ENCODE assay signal across 10 cellular contexts in genomic region chr7:70040971-70041766, GRCh38.
DNase-seq lines count a peak whose midpoint lies in the region; ATAC-seq and TF ChIP-seq lines count a peak whose summit lies in the region.
"Had no signal": no experiment of that assay in that cellular context is flagged by ENCODE, and none has a peak within 500 bp of the region (broad histone marks: within the 10 kb centered on the region; RNA-seq: fewer than 3 reads in every experiment).

No MANE protein-coding gene starts in this region.

- intact Hi-C loops in sciatic nerve (cut with DNase I) = loop anchor here (10.0 kb wide), 1 partner anchor 664 kb away; no protein-coding TSS in a partner anchor

- ATAC-seq in sciatic nerve (peak; percentile 44), HG02642 (IDR thresholded peaks at IDR 0.05; ENCODE audit: poor library complexity, unreplicated experiment) (no peak)
- ATAC-seq: activated T-helper 17 cell treated with anti-CD3 and anti-CD28 coated beads, Interleukin-2, amount 50 U/mL, for 72 hours had no signal

- no peak overlapping the region for H3K4me3 ChIP-seq in fibroblast of mammary gland (ENCODE audit: control insufficient read depth, low read depth, low read length)
- H3K4me3 ChIP-seq: BLaER1 had no signal

- TF ChIP-seq CTCF in fibroblast of mammary gland (conservative IDR thresholded peaks at IDR 0.05; ENCODE audit: control insufficient read depth, insufficient read depth, low read depth, low read length) = peak; percentile 56

- peak; percentile 14 to 64 (median 40) for DNase-seq in NCI-H1417 (lab: John Stamatoyannopoulos, UW)
- no peak for DNase-seq in NCI-H1417 treated with DMSO at 0.1 percent for 48 hours (lab: John Stamatoyannopoulos, UW)
- DNase-seq in NCI-H748 (lab: John Stamatoyannopoulos, UW; ENCODE audit: unreplicated experiment) = peak; percentile 40
- DNase-seq in fibroblast of mammary gland (ENCODE audit: low read depth) = peak; percentile 65
- DNase-seq in sciatic nerve (ENCODE audit: low spot score) = no peak
- DNase-seq in activated T-cell treated with anti-CD3 and anti-CD28 coated beads, Interleukin-2, amount 50 U/mL, for 48 hours = no peak
- no peak for DNase-seq in T1000 (lab: John Stamatoyannopoulos, UW)

Comparison
In these comparisons a context has a peak if more than half of its experiments do, and no peak if none do; other contexts are left out.
1. DNase-seq: peak in NCI-H1417 (3 of 3), NCI-H748 (single experiment) and fibroblast of mammary gland (single experiment); none in NCI-H1417 treated with DMSO at 0.1 percent for 48 hours (single experiment), sciatic nerve (single experiment), activated T-cell treated with anti-CD3 and anti-CD28 coated beads, Interleukin-2, amount 50 U/mL, for 48 hours (0 of 2) and T1000 (single experiment).